Comparison of ENCODE assay signal across 19 cellular contexts in genomic region chr5:126848253-126848652, GRCh38.
DNase-seq lines count a peak whose midpoint lies in the region; ATAC-seq, FAIRE-seq and TF ChIP-seq lines count a peak whose summit lies in the region.
"Had no signal": no experiment of that assay in that cellular context is flagged by ENCODE, and none has a peak within 500 bp of the region (broad histone marks: within the 10 kb centered on the region; RNA-seq: fewer than 3 reads in every experiment).

No MANE protein-coding gene starts in this region.

- intact Hi-C loops in CD8-positive, alpha-beta T cell (cut with DNase I, micrococcal nuclease) = loop anchor here in 1 of 2 experiments (5.0 kb wide), 3 partner anchors 71 to 246 kb away; partner anchors contain the start of genes LMNB1 and PHAX
- intact Hi-C loops in kidney (cut with DNase I) = no loop called here

- H3K9ac ChIP-seq in kidney (ENCODE audit: low read length in 2 of 2) (no peak overlapping the region), smooth muscle cell (ENCODE audit: low read depth) (no peak overlapping the region)

- WGBS in adipose tissue, 3 donors = 61 to 77% (median 66%) methylated on average over 8 of the region's 8 CpGs
- WGBS in smooth muscle cell (ENCODE audit: low lambda C conversion rate) = 86% methylated on average over 8 of the region's 8 CpGs

- H3F3A ChIP-seq in smooth muscle cell (ENCODE audit: low read depth) = no peaks in the 10 kb centered on the region

- no peaks in the 10 kb centered on the region for H3K9me3 Mint-ChIP-seq in CD8-positive, alpha-beta T cell
- no peaks in the 10 kb centered on the region for H3K9me3 Mint-ChIP-seq in chondrocyte (ENCODE audit: low read depth)

- no peaks in the 10 kb centered on the region for H3K27me3 Mint-ChIP-seq in CD8-positive, alpha-beta T cell (ENCODE audit: low read depth)
- no peaks in the 10 kb centered on the region for H3K27me3 Mint-ChIP-seq in chondrocyte (ENCODE audit: low read depth)

- no peaks in the 10 kb centered on the region for H3K79me2 ChIP-seq in smooth muscle cell (ENCODE audit: low read depth)

- no peak overlapping the region for H2AFZ ChIP-seq in smooth muscle cell (ENCODE audit: low read depth)

- FAIRE-seq in kidney (lab: Jason Lieb, UNC) = no peak
- FAIRE-seq: bronchial epithelial cell had no signal

- no peaks in the 10 kb centered on the region for H3K9me3 ChIP-seq in CD8-positive, alpha-beta T cell (ENCODE audit: low read length)
- H3K9me3 ChIP-seq in kidney (ENCODE audit: control insufficient read depth in 1 of 2, low read length in 2 of 2) (no peaks in the 10 kb centered on the region), smooth muscle cell (replicated peaks; ENCODE audit: low read depth) (no peaks in the 10 kb centered on the region)

- POLR2A ChIA-PET in CD8-positive, alpha-beta T cell (lab: Charles Lee) = interaction anchor here (2.6 kb wide), 1 partner anchor 70 kb away, joined by 8 read pairs; no protein-coding TSS in a partner anchor

- peaks cover 38% of the 10 kb centered on the region for H3K4me1 ChIP-seq in CD8-positive, alpha-beta T cell (ENCODE audit: insufficient read depth, low read length)
- H3K4me1 ChIP-seq in kidney (ENCODE audit: control insufficient read depth in 1 of 2, insufficient read depth in 1 of 2, low read depth in 1 of 2, low read length in 2 of 2) = no peaks in the 10 kb centered on the region
- H3K4me1 ChIP-seq in smooth muscle cell (ENCODE audit: low read depth) = peaks cover 30% of the 10 kb centered on the region

- H3K4me3 ChIP-seq in CD8-positive, alpha-beta T cell (ENCODE audit: low read depth, low read length) = no peak overlapping the region
- H3K4me3 ChIP-seq in kidney (ENCODE audit: low read length in 2 of 2) = no peak overlapping the region
- H3K4me3 ChIP-seq in smooth muscle cell = no peak overlapping the region

- no peaks in the 10 kb centered on the region for H4K20me1 ChIP-seq in smooth muscle cell (ENCODE audit: low read depth)

- H3K36me3 Mint-ChIP-seq in CD8-positive, alpha-beta T cell = no peaks in the 10 kb centered on the region
- H3K36me3 Mint-ChIP-seq in chondrocyte (ENCODE audit: low read depth) = no peaks in the 10 kb centered on the region

- no peak for TF ChIP-seq CTCF in CD8-positive, alpha-beta T cell (IDR thresholded peaks at IDR 0.05)
- no peak for TF ChIP-seq CTCF in kidney (IDR thresholded peaks at IDR 0.05; ENCODE audit: borderline replicate concordance, extremely low read depth, insufficient read depth)
- TF ChIP-seq CTCF in smooth muscle cell (IDR thresholded peaks at IDR 0.05; ENCODE audit: borderline replicate concordance, insufficient read depth, poor library complexity, severe bottlenecking) = no peak
- TF ChIP-seq CTCF in chondrocyte (IDR thresholded peaks at IDR 0.05) = no peak

- no peak overlapping the region for H3K4me3 Mint-ChIP-seq in CD8-positive, alpha-beta T cell
- H3K4me3 Mint-ChIP-seq in chondrocyte (ENCODE audit: unreplicated experiment) = no peak overlapping the region

- H3K27me3 ChIP-seq in CD8-positive, alpha-beta T cell (ENCODE audit: insufficient read depth, low read length) = no peaks in the 10 kb centered on the region
- peaks cover 13% of the 10 kb centered on the region for H3K27me3 ChIP-seq in smooth muscle cell (ENCODE audit: low read depth)

- no peak overlapping the region for H3K27ac ChIP-seq in CD8-positive, alpha-beta T cell (ENCODE audit: low read depth, low read length)
- H3K27ac ChIP-seq in adipose tissue (ENCODE audit: low read depth, low read length) = peak overlapping the region; percentile 56
- no peak overlapping the region for H3K27ac ChIP-seq in kidney (ENCODE audit: low read depth in 2 of 2, low read length in 2 of 2)
- H3K27ac ChIP-seq in smooth muscle cell (ENCODE audit: low read depth) = no peak overlapping the region

- peaks cover 70% of the 10 kb centered on the region for H3K4me1 Mint-ChIP-seq in CD8-positive, alpha-beta T cell (ENCODE audit: low read depth)
- peaks cover 21% of the 10 kb centered on the region for H3K4me1 Mint-ChIP-seq in chondrocyte (ENCODE audit: low read depth)

- peak overlapping the region; percentile 49 for H3K27ac Mint-ChIP-seq in CD8-positive, alpha-beta T cell
- H3K27ac Mint-ChIP-seq in chondrocyte (ENCODE audit: unreplicated experiment) = no peak overlapping the region

- H3K4me2 ChIP-seq in smooth muscle cell = peak overlapping the region; percentile 60

- no peaks in the 10 kb centered on the region for H3K36me3 ChIP-seq in CD8-positive, alpha-beta T cell (ENCODE audit: insufficient read depth, low read length)
- no peaks in the 10 kb centered on the region for H3K36me3 ChIP-seq in kidney (ENCODE audit: control insufficient read depth in 1 of 2, insufficient read depth in 2 of 2, low read length in 2 of 2)
- H3K36me3 ChIP-seq in smooth muscle cell (ENCODE audit: low read depth) = no peaks in the 10 kb centered on the region

- ATAC-seq in CD8-positive, alpha-beta T cell = no peak
- no peak for ATAC-seq in HG03280 (IDR thresholded peaks at IDR 0.05; ENCODE audit: unreplicated experiment)

- DNase-seq in CD8-positive, alpha-beta T cell = peak in 1 of 7 experiments; percentile 37
- DNase-seq in kidney (peak; percentile 39), smooth muscle cell (lab: John Stamatoyannopoulos, UW; ENCODE audit: unreplicated experiment) (no peak), chondrocyte (ENCODE audit: low spot score) (no peak), amygdala (lab: John Stamatoyannopoulos, UW) (no peak), NCI-H2227 treated with DMSO at 0.1 percent for 48 hours (lab: John Stamatoyannopoulos, UW) (no peak)
- DNase-seq: activated CD4-positive, CD25-positive, alpha-beta regulatory T cell treated with anti-CD3 and anti-CD28 coated beads, Interleukin-2, amount 50 U/mL, for 72 hours; activated CD8-positive, alpha-beta memory T cell treated with anti-CD3 and anti-CD28 coated beads, Interleukin-2, amount 50 U/mL, for 4 hours; activated naive CD4-positive, alpha-beta T cell treated with Interleukin-2 at 50 U/mL for 16 hours; AML-193; H7; Karpas-422; left colon; NCI-H2171; NK-92 treated with Interleukin-12 subunit alpha and Interleukin-12 subunit beta, amount 100 ng/mL, for 24 hours; substantia nigra had no signal

- CTCF ChIA-PET in CD8-positive, alpha-beta T cell (lab: Charles Lee) = interaction anchor here (1.5 kb wide), 1 partner anchor 10 kb away, joined by 5 read pairs; no protein-coding TSS in a partner anchor
